ENCODE assay signal across 23 cellular contexts in the genomic region with DNA sequence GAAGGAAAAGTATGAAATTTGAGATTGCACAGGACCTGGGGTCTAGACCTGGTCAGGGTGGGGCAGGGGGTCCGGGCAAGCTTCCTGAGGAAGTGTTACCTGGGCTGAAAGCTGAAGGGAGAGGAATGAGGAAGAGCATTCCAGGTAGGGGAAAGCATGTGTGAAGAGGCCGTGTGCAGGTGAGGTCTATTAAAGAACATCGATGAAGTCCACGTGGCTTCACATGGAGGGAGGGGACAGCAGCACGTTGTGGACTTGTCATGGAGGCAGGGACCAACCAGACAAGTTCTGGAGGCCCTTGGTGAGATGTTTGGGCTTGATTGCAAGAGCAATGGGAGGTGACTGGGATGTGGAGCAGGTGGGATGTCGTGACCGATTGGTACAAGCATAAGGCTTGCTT. TPM values are rescaled to one million over a fixed set of nuclear protein-coding genes. Genes with fewer than 3 reads are reported as not detected.
A peak's percentile ranks its signal among the peaks of the same experiment; 100 is the strongest.
DNase-seq lines count a peak whose midpoint lies in the region; ATAC-seq, FAIRE-seq and TF ChIP-seq lines count a peak whose summit lies in the region.
"Had no signal": no experiment of that assay in that cellular context is flagged by ENCODE, and none has a peak within 500 bp of the region (broad histone marks: within the 10 kb centered on the region; RNA-seq: fewer than 3 reads in every experiment).

No MANE protein-coding gene starts in this region.

- H3K79me2 ChIP-seq in HepG2 (ENCODE audit: insufficient read depth, low read length): peaks cover 3% of the 10 kb centered on the region

- peaks cover 13% of the 10 kb centered on the region for H4K20me1 ChIP-seq in HepG2 (ENCODE audit: insufficient read depth, low read length)
- H4K20me1 ChIP-seq: BLaER1 had no signal

- intact Hi-C loops in HepG2 (cut with micrococcal nuclease; ENCODE audit: unreplicated experiment): no loop called here
- intact Hi-C loops in spleen (cut with DNase I; ENCODE audit: low total_unique reads): no loop called here

- H3K36me3 ChIP-seq in HepG2 (replicated peaks in 1 of 2; ENCODE audit: control insufficient read depth in 1 of 2, insufficient read depth in 2 of 2, low read length in 2 of 2) (no peaks in the 10 kb centered on the region), spleen (peaks cover 0 to 2% (median 0%) of the 10 kb centered on the region in 6 donors)
- H3K36me3 ChIP-seq: heart left ventricle had no signal

- no peak overlapping the region for H2AFZ ChIP-seq in HepG2 (ENCODE audit: low read length)
- H2AFZ ChIP-seq: GM23338 had no signal

- no peak for FAIRE-seq in HepG2 (lab: Jason Lieb, UNC)
- FAIRE-seq: A204.1, G401.6, K562 had no signal

- DNase-seq in NCI-H510A (lab: John Stamatoyannopoulos, UW) (peak; percentile 48), NCI-H510A treated with DMSO at 0.1 percent for 48 hours (lab: John Stamatoyannopoulos, UW) (no peak), T-helper 17 cell (no peak), HepG2 (ENCODE audit: low spot score) (peak; percentile 32), spleen (no peak), ureter (ENCODE audit: low spot score) (no peak)
- DNase-seq in stimulated activated naive CD8-positive, alpha-beta T cell treated with anti-CD3 and anti-CD28 coated beads, Interleukin-15, amount 100 ng/mL, for 72 hours: no peak
- DNase-seq: activated CD4-positive, alpha-beta T cell treated with anti-CD3 and anti-CD28 coated beads for 48 hours; activated CD8-positive, alpha-beta memory T cell treated with anti-CD3 and anti-CD28 coated beads, Interleukin-2, amount 10 ng/mL, durations not matched to agents 7 days and 5 days; heart left ventricle; left ventricle myocardium superior; NCI-H2029; NCI-H524 treated with DMSO at 0.1 percent for 48 hours; right cardiac atrium; stimulated activated CD8-positive, alpha-beta memory T cell treated with anti-CD3 and anti-CD28 coated beads, Interleukin-4, amount 100 ng/mL, for 48 hours; T-cell had no signal

- POLR2A ChIA-PET in HepG2 (lab: Yijun Ruan, JAX): interaction anchor here (0.7 to 2.9 kb wide), 12 partner anchors 9 to 142 kb away, joined by 3 to 36 read pairs (median 4); a partner anchor contains a TSS

- no peaks in the 10 kb centered on the region for H3K27me3 Mint-ChIP-seq in T-helper 17 cell
- H3K27me3 Mint-ChIP-seq in stimulated activated naive CD8-positive, alpha-beta T cell treated with anti-CD3 and anti-CD28 coated beads, Interleukin-15, amount 100 ng/mL, for 72 hours: no peaks in the 10 kb centered on the region
- H3K27me3 Mint-ChIP-seq: activated CD8-positive, alpha-beta memory T cell treated with anti-CD3 and anti-CD28 coated beads, Interleukin-2, amount 10 ng/mL, durations not matched to agents 7 days and 5 days; T-cell had no signal

- peaks cover 47% of the 10 kb centered on the region for H3K4me1 Mint-ChIP-seq in T-helper 17 cell
- peaks cover 47% of the 10 kb centered on the region for H3K4me1 Mint-ChIP-seq in stimulated activated naive CD8-positive, alpha-beta T cell treated with anti-CD3 and anti-CD28 coated beads, Interleukin-15, amount 100 ng/mL, for 72 hours

- TF ChIP-seq CTCF in HepG2 (CRISPR knock-in tag; IDR thresholded peaks at IDR 0.05) (no peak), spleen (IDR thresholded peaks at IDR 0.05 in 8 of 11, conservative IDR thresholded peaks at IDR 0.05 in 3 of 11) (no peak)

- TF ChIP-seq RAD21 in HepG2 (CRISPR knock-in tag; IDR thresholded peaks at IDR 0.05): no peak

- H3K4me3 ChIP-seq in HepG2 (replicated peaks in 1 of 3; ENCODE audit: insufficient read depth in 1 of 3, low read depth in 2 of 3, low read length in 3 of 3) (peak overlapping the region in 1 of 3 experiments; percentile 4; a peak in 1 of 6 replicates), spleen (no peak overlapping the region)
- H3K4me3 ChIP-seq: BLaER1, GM23338, heart left ventricle, K562 had no signal

- H3K27ac Mint-ChIP-seq in T-helper 17 cell: peak overlapping the region; percentile 70
- no peak overlapping the region for H3K27ac Mint-ChIP-seq in stimulated activated naive CD8-positive, alpha-beta T cell treated with anti-CD3 and anti-CD28 coated beads, Interleukin-15, amount 100 ng/mL, for 72 hours
- H3K27ac Mint-ChIP-seq: activated CD8-positive, alpha-beta memory T cell treated with anti-CD3 and anti-CD28 coated beads, Interleukin-2, amount 10 ng/mL, durations not matched to agents 7 days and 5 days; GM23338 had no signal

- no peaks in the 10 kb centered on the region for H3K9me3 Mint-ChIP-seq in stimulated activated naive CD8-positive, alpha-beta T cell treated with anti-CD3 and anti-CD28 coated beads, Interleukin-15, amount 100 ng/mL, for 72 hours
- H3K9me3 Mint-ChIP-seq: GM23338, T-cell had no signal

- no peak overlapping the region for H3K4me3 Mint-ChIP-seq in T-helper 17 cell
- H3K4me3 Mint-ChIP-seq in stimulated activated naive CD8-positive, alpha-beta T cell treated with anti-CD3 and anti-CD28 coated beads, Interleukin-15, amount 100 ng/mL, for 72 hours: no peak overlapping the region
- H3K4me3 Mint-ChIP-seq: activated CD8-positive, alpha-beta memory T cell treated with anti-CD3 and anti-CD28 coated beads, Interleukin-2, amount 10 ng/mL, durations not matched to agents 7 days and 5 days; GM23338; T-cell had no signal

- H3K4me1 ChIP-seq in HepG2 (ENCODE audit: insufficient read depth, low read length) (peaks cover 48% of the 10 kb centered on the region), spleen (peaks cover 25 to 96% (median 56%) of the 10 kb centered on the region in 6 donors)

- peaks cover 2% of the 10 kb centered on the region for H3K36me3 Mint-ChIP-seq in T-helper 17 cell (ENCODE audit: low read depth)
- H3K36me3 Mint-ChIP-seq: activated CD8-positive, alpha-beta memory T cell treated with anti-CD3 and anti-CD28 coated beads, Interleukin-2, amount 10 ng/mL, durations not matched to agents 7 days and 5 days; T-cell had no signal

- H3K27ac ChIP-seq in HepG2 (ENCODE audit: extremely low read length, insufficient read depth, low read length): peak overlapping the region; percentile 40
- H3K27ac ChIP-seq in spleen: peak overlapping the region in 6 of 8 donors; percentile 39 to 97 (median 58)

- WGBS in HepG2 (ENCODE audit: low lambda C conversion rate): 58% methylated on average over 7 of the region's 7 CpGs
- 73 to 81% (median 74%) methylated on average over 7 of the region's 7 CpGs for WGBS in spleen, 5 donors

- TF ChIP-seq EP300 in HepG2 (IDR thresholded peaks at IDR 0.05; ENCODE audit: low read depth in 2 of 2, low read length in 2 of 2): no peak
- no peak for TF ChIP-seq EP300 in HepG2 (CRISPR knock-in tag; IDR thresholded peaks at IDR 0.05; ENCODE audit: borderline replicate concordance)

- H3K27me3 ChIP-seq in HepG2 (ENCODE audit: control insufficient read depth in 1 of 2, insufficient read depth in 2 of 2, low read length in 2 of 2) (no peaks in the 10 kb centered on the region), spleen (replicated peaks in 1 of 7) (no peaks in the 10 kb centered on the region)
- H3K27me3 ChIP-seq: BLaER1, heart left ventricle had no signal

- no TSS peak for BruUV-seq in HepG2 (replicated peaks; lab: Mats Ljungman, UMichigan)

- in situ Hi-C loops in HepG2 (cut with HindIII; ENCODE audit: extremely low pct_ligation_motif_present, low pct_unique_long_range_greater_than_20kb): no loop called here

- no peaks in the 10 kb centered on the region for H3K9me3 ChIP-seq in T-helper 17 cell (ENCODE audit: control insufficient read depth, low read length, poor library complexity, severe bottlenecking)
- H3K9me3 ChIP-seq in HepG2 (ENCODE audit: low read length): no peaks in the 10 kb centered on the region
- no peaks in the 10 kb centered on the region for H3K9me3 ChIP-seq in spleen
- H3K9me3 ChIP-seq: BLaER1, heart left ventricle had no signal

- ATAC-seq in T-helper 17 cell (no peak), HepG2 (peak; percentile 11; the same call in 2 of the 3 replicates), GM18498 (IDR thresholded peaks at IDR 0.05; ENCODE audit: unreplicated experiment) (no peak)
- no peak for ATAC-seq in stimulated activated naive CD8-positive, alpha-beta T cell treated with anti-CD3 and anti-CD28 coated beads, Interleukin-15, amount 100 ng/mL, for 72 hours
- ATAC-seq: activated CD8-positive, alpha-beta memory T cell treated with anti-CD3 and anti-CD28 coated beads, Interleukin-2, amount 10 ng/mL, durations not matched to agents 7 days and 5 days; GM23338; heart left ventricle; K562; left ventricle myocardium superior; right cardiac atrium; Right ventricle myocardium inferior; T-cell had no signal

- TF ChIP-seq POLR2A in HepG2 (IDR thresholded peaks at IDR 0.05; ENCODE audit: insufficient read depth in 1 of 2, low read depth in 2 of 2, low read length in 2 of 2): no peak
- no peak for TF ChIP-seq POLR2A in spleen (IDR thresholded peaks at IDR 0.05)

- CTCF ChIA-PET in HepG2 (lab: Yijun Ruan, JAX; ENCODE audit: low intra/inter-chr PET ratio, low total read pairs): no interaction called here

- H3K4me2 ChIP-seq in HepG2 (ENCODE audit: low read depth, low read length): peak overlapping the region; percentile 40
- H3K4me2 ChIP-seq: BLaER1, GM23338 had no signal

- H3K9ac ChIP-seq in HepG2 (ENCODE audit: insufficient read depth, low read depth, low read length): no peak overlapping the region

RNA-seq across cellular contexts. Expression of a gene that starts 47.1 kb away (rescaled TPM):
- total RNA-seq in T-helper 17 cell: 10 to 100 TPM; 45.0 to 48.8 TPM
- 120 and 121 TPM in 2 replicates for total RNA-seq in HepG2 (2016; rRNA removed; fragmentation: Illumina TruSeq; extraction: Trizol)
- total RNA-seq in HepG2 (2016; cell fraction: cytosol; rRNA removed; fragmentation: Illumina TruSeq; extraction: Trizol; ENCODE audit: low read depth): 37.5 and 39.4 TPM in 2 replicates
- total RNA-seq in HepG2 (2016; cell fraction: insoluble cytoplasmic fraction; rRNA removed; fragmentation: Illumina TruSeq; extraction: Trizol): 108 and 124 TPM in 2 replicates
- 87.3 and 98.2 TPM in 2 replicates for total RNA-seq in HepG2 (2016; cell fraction: membrane; rRNA removed; fragmentation: Illumina TruSeq; extraction: Trizol)
- 50.6 and 54.5 TPM in 2 replicates for total RNA-seq in HepG2 (2016; cell fraction: nucleus; rRNA removed; fragmentation: Illumina TruSeq; extraction: Trizol)
- 132 and 145 TPM in 2 replicates for polyA plus RNA-seq in HepG2 (2011; rRNA removed)
- polyA plus RNA-seq in HepG2 (2011; cell fraction: cytosol; rRNA removed): 85.2 and 137 TPM in 2 replicates
- polyA plus RNA-seq in HepG2 (2011; cell fraction: nucleus; rRNA removed): 62.9 and 78.0 TPM in 2 replicates
- 57.4 and 73.4 TPM in 2 replicates for polyA plus RNA-seq in HepG2 (2012)
- polyA plus RNA-seq in HepG2 (2016; cell fraction: cytosol; fragmentation: Illumina TruSeq; extraction: Trizol; ENCODE audit: low read depth): 63.2 and 73.9 TPM in 2 replicates
- polyA plus RNA-seq in HepG2 (2016; cell fraction: insoluble cytoplasmic fraction; fragmentation: Illumina TruSeq; extraction: Trizol; ENCODE audit: low read depth): 130 and 145 TPM in 2 replicates
- 84.9 and 106 TPM in 2 replicates for polyA plus RNA-seq in HepG2 (2016; cell fraction: membrane; fragmentation: Illumina TruSeq; extraction: Trizol; ENCODE audit: low read depth)
- polyA plus RNA-seq in HepG2 (2016; cell fraction: nucleus; fragmentation: Illumina TruSeq; extraction: Trizol; ENCODE audit: insufficient read depth, low read depth): 97.9 and 110 TPM in 2 replicates
- 34.4 and 160 TPM in 2 replicates for polyA minus RNA-seq in HepG2 (2011; rRNA and poly(A)+ RNA removed; ENCODE audit: low replicate concordance)
- 67.1 and 76.1 TPM in 2 replicates for polyA minus RNA-seq in HepG2 (2011; cell fraction: cytosol; rRNA and poly(A)+ RNA removed)
- polyA minus RNA-seq in HepG2 (2011; cell fraction: nucleus; rRNA and poly(A)+ RNA removed): 14.7 and 18.4 TPM in 2 replicates
- total RNA-seq in spleen: 10 to 100 TPM; 42.8 to 70.9 (median 52.5) TPM
- 10 to 100 TPM; 36.4 to 57.8 (median 53.5) TPM for polyA plus RNA-seq in spleen
- 65.2 TPM for total RNA-seq in ureter

RNA-seq across cellular contexts. Expression of a gene that starts 54.1 kb away (rescaled TPM):
- 10 to 100 TPM; 11.7 to 14.4 TPM for total RNA-seq in T-helper 17 cell
- total RNA-seq in HepG2 (2016; rRNA removed; fragmentation: Illumina TruSeq; extraction: Trizol): 15.0 and 20.6 TPM in 2 replicates
- 7.6 and 7.9 TPM in 2 replicates for total RNA-seq in HepG2 (2016; cell fraction: cytosol; rRNA removed; fragmentation: Illumina TruSeq; extraction: Trizol; ENCODE audit: low read depth)
- 12.0 and 18.4 TPM in 2 replicates for total RNA-seq in HepG2 (2016; cell fraction: insoluble cytoplasmic fraction; rRNA removed; fragmentation: Illumina TruSeq; extraction: Trizol)
- 15.9 and 16.0 TPM in 2 replicates for total RNA-seq in HepG2 (2016; cell fraction: membrane; rRNA removed; fragmentation: Illumina TruSeq; extraction: Trizol)
- total RNA-seq in HepG2 (2016; cell fraction: nucleus; rRNA removed; fragmentation: Illumina TruSeq; extraction: Trizol): 9.6 and 12.6 TPM in 2 replicates
- polyA plus RNA-seq in HepG2 (2011; rRNA removed): 4.7 and 5.8 TPM in 2 replicates
- polyA plus RNA-seq in HepG2 (2011; cell fraction: cytosol; rRNA removed): 4.2 and 5.3 TPM in 2 replicates
- polyA plus RNA-seq in HepG2 (2011; cell fraction: nucleus; rRNA removed): 9.8 and 12.1 TPM in 2 replicates
- 18.0 and 18.4 TPM in 2 replicates for polyA plus RNA-seq in HepG2 (2012)
- 4.1 and 5.2 TPM in 2 replicates for polyA plus RNA-seq in HepG2 (2016; cell fraction: cytosol; fragmentation: Illumina TruSeq; extraction: Trizol; ENCODE audit: low read depth)
- polyA plus RNA-seq in HepG2 (2016; cell fraction: insoluble cytoplasmic fraction; fragmentation: Illumina TruSeq; extraction: Trizol; ENCODE audit: low read depth): 18.4 and 27.3 TPM in 2 replicates
- 13.8 and 17.5 TPM in 2 replicates for polyA plus RNA-seq in HepG2 (2016; cell fraction: membrane; fragmentation: Illumina TruSeq; extraction: Trizol; ENCODE audit: low read depth)
- polyA plus RNA-seq in HepG2 (2016; cell fraction: nucleus; fragmentation: Illumina TruSeq; extraction: Trizol; ENCODE audit: insufficient read depth, low read depth): 30.8 and 43.0 TPM in 2 replicates
- polyA minus RNA-seq in HepG2 (2011; rRNA and poly(A)+ RNA removed; ENCODE audit: low replicate concordance): 14.3 and 17.4 TPM in 2 replicates
- polyA minus RNA-seq in HepG2 (2011; cell fraction: cytosol; rRNA and poly(A)+ RNA removed): 7.8 and 14.2 TPM in 2 replicates
- polyA minus RNA-seq in HepG2 (2011; cell fraction: nucleus; rRNA and poly(A)+ RNA removed): 5.2 and 7.0 TPM in 2 replicates
- 10 to 100 TPM; 25.5 to 66.4 (median 36.7) TPM for total RNA-seq in spleen
- 10 to 100 TPM; 12.5 to 24.8 (median 19.5) TPM for polyA plus RNA-seq in spleen
- total RNA-seq in ureter: 31.4 TPM

Comparison
In these comparisons a context has a peak if more than half of its experiments do, and no peak if none do; other contexts are left out.
1. DNase-seq: peak in NCI-H510A (single experiment) and HepG2 (single experiment); none in NCI-H510A treated with DMSO at 0.1 percent for 48 hours (single experiment), T-helper 17 cell (0 of 3), spleen (single experiment), stimulated activated naive CD8-positive, alpha-beta T cell treated with anti-CD3 and anti-CD28 coated beads, Interleukin-15, amount 100 ng/mL, for 72 hours (0 of 2) and ureter (single experiment).